8 cellular contexts compared by ENCODE assay signal in the genomic region with DNA sequence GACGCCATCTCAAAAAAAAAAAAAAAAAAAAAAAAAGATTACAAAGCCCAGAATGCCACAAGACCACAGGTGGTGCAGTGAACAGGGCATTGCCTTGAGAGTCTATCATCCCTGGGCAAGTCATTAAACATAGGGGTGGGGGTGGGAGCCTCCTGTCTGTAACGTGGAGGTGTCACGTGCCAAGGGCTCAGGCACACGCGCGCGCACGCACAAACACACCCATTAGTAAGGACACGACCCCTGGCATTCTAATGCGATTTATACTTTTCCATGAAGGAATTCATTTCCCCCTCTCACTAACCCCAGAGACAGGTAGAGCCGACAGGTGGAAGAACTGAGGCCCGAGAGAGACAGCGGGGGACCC. TPM values are rescaled to one million over a fixed set of nuclear protein-coding genes. Genes with fewer than 3 reads are reported as not detected.
DNase-seq lines count a peak whose midpoint lies in the region; ATAC-seq and TF ChIP-seq lines count a peak whose summit lies in the region.

No MANE protein-coding gene starts in this region.

- POLR2A ChIA-PET in activated CD4-positive, alpha-beta T cell treated with anti-CD3 and anti-CD28 coated beads, Interleukin-2, amount 10 ng/mL, durations not matched to agents 7 days and 5 days (lab: Charles Lee): no interaction called here

- ATAC-seq in HG03442 (IDR thresholded peaks at IDR 0.05; ENCODE audit: unreplicated experiment) (no peak), HG03196 (IDR thresholded peaks at IDR 0.05; ENCODE audit: unreplicated experiment) (no peak)

- no peak for DNase-seq in activated CD4-positive, alpha-beta T cell treated with anti-CD3 and anti-CD28 coated beads, Interleukin-2, amount 10 ng/mL, durations not matched to agents 7 days and 5 days
- DNase-seq in activated CD4-positive, alpha-beta T cell treated with anti-CD3 and anti-CD28 coated beads, Interleukin-2, amount 50 U/mL, for 48 hours: no peak
- no peak for DNase-seq in T-helper 2 cell treated with Interferon-gamma antibody and Interleukin-4, amounts not matched to agents 5 μg/mL and 100 μg/mL, for 36 hours (ENCODE audit: low spot score)
- DNase-seq in glutamatergic neuron (no peak), OCI-M2 (lab: John Stamatoyannopoulos, UW; ENCODE audit: unreplicated experiment) (no peak)

- peak overlapping the region in 13 of 21 experiments; percentile 51 to 83 (median 74) for H3K27ac ChIP-seq in skin epidermis

- H3K36me3 Mint-ChIP-seq in activated CD4-positive, alpha-beta T cell treated with anti-CD3 and anti-CD28 coated beads, Interleukin-2, amount 10 ng/mL, durations not matched to agents 7 days and 5 days (ENCODE audit: low read depth): peaks cover 3% of the 10 kb centered on the region
- no peaks in the 10 kb centered on the region for H3K36me3 Mint-ChIP-seq in T-helper 2 cell treated with Interferon-gamma antibody and Interleukin-4, amounts not matched to agents 5 μg/mL and 100 μg/mL, for 36 hours (ENCODE audit: low read depth)
- no peaks in the 10 kb centered on the region for H3K36me3 Mint-ChIP-seq in glutamatergic neuron (ENCODE audit: unreplicated experiment)

- no peak for TF ChIP-seq CTCF in glutamatergic neuron (IDR thresholded peaks at IDR 0.05; ENCODE audit: partially characterized antibody, unreplicated experiment)

- no peaks in the 10 kb centered on the region for H3K9me3 Mint-ChIP-seq in activated CD4-positive, alpha-beta T cell treated with anti-CD3 and anti-CD28 coated beads, Interleukin-2, amount 10 ng/mL, durations not matched to agents 7 days and 5 days
- H3K9me3 Mint-ChIP-seq in T-helper 2 cell treated with Interferon-gamma antibody and Interleukin-4, amounts not matched to agents 5 μg/mL and 100 μg/mL, for 36 hours: no peaks in the 10 kb centered on the region
- peaks cover 7% of the 10 kb centered on the region for H3K9me3 Mint-ChIP-seq in glutamatergic neuron (ENCODE audit: unreplicated experiment)

- peak overlapping the region; percentile 38 to 71 (median 53) for H3K4me3 ChIP-seq in skin epidermis

- peaks cover 30% of the 10 kb centered on the region for H3K4me1 Mint-ChIP-seq in activated CD4-positive, alpha-beta T cell treated with anti-CD3 and anti-CD28 coated beads, Interleukin-2, amount 10 ng/mL, durations not matched to agents 7 days and 5 days
- H3K4me1 Mint-ChIP-seq in T-helper 2 cell treated with Interferon-gamma antibody and Interleukin-4, amounts not matched to agents 5 μg/mL and 100 μg/mL, for 36 hours (ENCODE audit: low read depth): peaks cover 27% of the 10 kb centered on the region
- H3K4me1 Mint-ChIP-seq in glutamatergic neuron (ENCODE audit: low read depth, unreplicated experiment): peaks cover 19% of the 10 kb centered on the region

- H3K4me3 Mint-ChIP-seq in activated CD4-positive, alpha-beta T cell treated with anti-CD3 and anti-CD28 coated beads, Interleukin-2, amount 10 ng/mL, durations not matched to agents 7 days and 5 days: peak overlapping the region; percentile 67
- H3K4me3 Mint-ChIP-seq in T-helper 2 cell treated with Interferon-gamma antibody and Interleukin-4, amounts not matched to agents 5 μg/mL and 100 μg/mL, for 36 hours: peak overlapping the region; percentile 82
- peak overlapping the region; percentile 90 for H3K4me3 Mint-ChIP-seq in glutamatergic neuron (ENCODE audit: unreplicated experiment)

- peaks cover 42% of the 10 kb centered on the region for H3K27me3 Mint-ChIP-seq in activated CD4-positive, alpha-beta T cell treated with anti-CD3 and anti-CD28 coated beads, Interleukin-2, amount 10 ng/mL, durations not matched to agents 7 days and 5 days
- peaks cover 42% of the 10 kb centered on the region for H3K27me3 Mint-ChIP-seq in T-helper 2 cell treated with Interferon-gamma antibody and Interleukin-4, amounts not matched to agents 5 μg/mL and 100 μg/mL, for 36 hours (ENCODE audit: low read depth)
- H3K27me3 Mint-ChIP-seq in glutamatergic neuron (ENCODE audit: unreplicated experiment): peaks cover 8% of the 10 kb centered on the region

- H3K27ac Mint-ChIP-seq in activated CD4-positive, alpha-beta T cell treated with anti-CD3 and anti-CD28 coated beads, Interleukin-2, amount 10 ng/mL, durations not matched to agents 7 days and 5 days: no peak overlapping the region
- no peak overlapping the region for H3K27ac Mint-ChIP-seq in T-helper 2 cell treated with Interferon-gamma antibody and Interleukin-4, amounts not matched to agents 5 μg/mL and 100 μg/mL, for 36 hours
- H3K27ac Mint-ChIP-seq in glutamatergic neuron (ENCODE audit: unreplicated experiment): peak overlapping the region; percentile 22

- CTCF ChIA-PET in activated CD4-positive, alpha-beta T cell treated with anti-CD3 and anti-CD28 coated beads, Interleukin-2, amount 10 ng/mL, durations not matched to agents 7 days and 5 days (lab: Charles Lee): interaction anchor here (0.7 kb wide), 1 partner anchor 55 kb away, joined by 3 read pairs; no protein-coding TSS in a partner anchor

RNA-seq across cellular contexts. Expression of gene GCAT, which starts 5.8 kb away (rescaled TPM):
- total RNA-seq in activated CD4-positive, alpha-beta T cell treated with anti-CD3 and anti-CD28 coated beads, Interleukin-2, amount 10 ng/mL, durations not matched to agents 7 days and 5 days: 10 to 100 TPM; 10.4 to 12.0 TPM
- 11.9 TPM for total RNA-seq in glutamatergic neuron (ENCODE audit: unreplicated experiment)

RNA-seq across cellular contexts. Expression of gene GALR3, which starts 21.3 kb away (rescaled TPM):
- not detected for total RNA-seq in activated CD4-positive, alpha-beta T cell treated with anti-CD3 and anti-CD28 coated beads, Interleukin-2, amount 10 ng/mL, durations not matched to agents 7 days and 5 days
- total RNA-seq in glutamatergic neuron (ENCODE audit: unreplicated experiment): not detected

RNA-seq across cellular contexts. Expression of gene ANKRD54, which starts 42.2 kb away (rescaled TPM):
- 10 to 100 TPM; 26.7 to 27.4 TPM for total RNA-seq in activated CD4-positive, alpha-beta T cell treated with anti-CD3 and anti-CD28 coated beads, Interleukin-2, amount 10 ng/mL, durations not matched to agents 7 days and 5 days
- total RNA-seq in glutamatergic neuron (ENCODE audit: unreplicated experiment): 26.7 TPM

RNA-seq across cellular contexts. Expression of gene EIF3L, which starts 47.3 kb away (rescaled TPM):
- total RNA-seq in activated CD4-positive, alpha-beta T cell treated with anti-CD3 and anti-CD28 coated beads, Interleukin-2, amount 10 ng/mL, durations not matched to agents 7 days and 5 days: 100 to 1,000 TPM; 444 to 449 TPM
- 526 TPM for total RNA-seq in glutamatergic neuron (ENCODE audit: unreplicated experiment)
